11 cellular contexts compared by ENCODE assay signal in genomic region chr2:186903183-186903582, GRCh38. TPM values are rescaled to one million over a fixed set of nuclear protein-coding genes. Genes with fewer than 3 reads are reported as not detected.
A peak's percentile ranks its signal among the peaks of the same experiment; 100 is the strongest.
DNase-seq lines count a peak whose midpoint lies in the region; FAIRE-seq and TF ChIP-seq lines count a peak whose summit lies in the region.
"Had no signal": no experiment of that assay in that cellular context is flagged by ENCODE, and none has a peak within 500 bp of the region (broad histone marks: within the 10 kb centered on the region; RNA-seq: fewer than 3 reads in every experiment).

No MANE protein-coding gene starts in this region.

- H3K4me3 ChIP-seq in AG10803 (ENCODE audit: low read length) (no peak overlapping the region), HFF-Myc (replicated peaks; ENCODE audit: low read depth, low read length) (no peak overlapping the region), adrenal gland (no peak overlapping the region), kidney epithelial cell (ENCODE audit: low read depth, low read length) (no peak overlapping the region)

- no peaks in the 10 kb centered on the region for H3K9me3 ChIP-seq in adrenal gland (replicated peaks in 1 of 3)

- intact Hi-C loops in adrenal gland (cut with DNase I) = no loop called here

- H3K4me1 ChIP-seq in adrenal gland (replicated peaks in 1 of 2) = no peaks in the 10 kb centered on the region

- no peak for TF ChIP-seq POLR2A in adrenal gland (IDR thresholded peaks at IDR 0.05)

- 59 to 65% (median 61%) methylated on average over 2 of the region's 2 CpGs for WGBS in adrenal gland, 4 donors

- H3K27me3 ChIP-seq in adrenal gland (no peaks in the 10 kb centered on the region), kidney epithelial cell (ENCODE audit: control insufficient read depth, insufficient read depth, low read length) (no peaks in the 10 kb centered on the region)

- FAIRE-seq in GM19239 (lab: Jason Lieb, UNC) = no peak
- FAIRE-seq: keratinocyte had no signal

- H3K27ac ChIP-seq in adrenal gland = no peak overlapping the region

- H3K36me3 ChIP-seq in adrenal gland (replicated peaks in 1 of 2) (no peaks in the 10 kb centered on the region), kidney epithelial cell (ENCODE audit: control insufficient read depth, insufficient read depth, low read length) (no peaks in the 10 kb centered on the region)

- DNase-seq in AG10803 (ENCODE audit: low read depth) (no peak), HFF-Myc (ENCODE audit: extremely low read depth, low read depth) (no peak), adrenal gland (no peak), kidney epithelial cell (ENCODE audit: low read depth) (no peak), GM19239 (ENCODE audit: insufficient read length, low spot score) (no peak), SIG-M5 (lab: John Stamatoyannopoulos, UW) (no peak)
- no peak for DNase-seq in stimulated activated CD4-positive, alpha-beta T cell treated with anti-CD3 and anti-CD28 coated beads, Interleukin-4, amount 100 ng/mL, for 4 hours
- DNase-seq in effector CD4-positive, alpha-beta T cell = no peak
- DNase-seq: activated CD4-positive, alpha-beta memory T cell treated with anti-CD3 and anti-CD28 coated beads for 36 hours; central memory CD4-positive, alpha-beta T cell had no signal

- TF ChIP-seq CTCF in AG10803 (conservative IDR thresholded peaks at IDR 0.05; ENCODE audit: low read length) (peak; percentile 44), HFF-Myc (IDR thresholded peaks at IDR 0.05; ENCODE audit: low read depth, low read length, missing control alignments) (peak; percentile 14), adrenal gland (IDR thresholded peaks at IDR 0.05) (peak; percentile 7 to 45 (median 26)), kidney epithelial cell (IDR thresholded peaks at IDR 0.05; ENCODE audit: insufficient read depth, low read length, poor library complexity, severe bottlenecking) (peak; percentile 35)

RNA-seq across cellular contexts. Expression of gene ZSWIM2, which starts 54.2 kb away (rescaled TPM):
- total RNA-seq in adrenal gland (not detected), kidney epithelial cell (not detected in 2 replicates)
- polyA plus RNA-seq in adrenal gland = under 1 TPM in 1 of 3 donors, not detected in 2; 0.13 TPM
- total RNA-seq: activated CD4-positive, alpha-beta memory T cell treated with anti-CD3 and anti-CD28 coated beads for 36 hours had no signal
- polyA plus RNA-seq: keratinocyte had no signal
